8 cellular contexts compared by ENCODE assay signal in the genomic region with DNA sequence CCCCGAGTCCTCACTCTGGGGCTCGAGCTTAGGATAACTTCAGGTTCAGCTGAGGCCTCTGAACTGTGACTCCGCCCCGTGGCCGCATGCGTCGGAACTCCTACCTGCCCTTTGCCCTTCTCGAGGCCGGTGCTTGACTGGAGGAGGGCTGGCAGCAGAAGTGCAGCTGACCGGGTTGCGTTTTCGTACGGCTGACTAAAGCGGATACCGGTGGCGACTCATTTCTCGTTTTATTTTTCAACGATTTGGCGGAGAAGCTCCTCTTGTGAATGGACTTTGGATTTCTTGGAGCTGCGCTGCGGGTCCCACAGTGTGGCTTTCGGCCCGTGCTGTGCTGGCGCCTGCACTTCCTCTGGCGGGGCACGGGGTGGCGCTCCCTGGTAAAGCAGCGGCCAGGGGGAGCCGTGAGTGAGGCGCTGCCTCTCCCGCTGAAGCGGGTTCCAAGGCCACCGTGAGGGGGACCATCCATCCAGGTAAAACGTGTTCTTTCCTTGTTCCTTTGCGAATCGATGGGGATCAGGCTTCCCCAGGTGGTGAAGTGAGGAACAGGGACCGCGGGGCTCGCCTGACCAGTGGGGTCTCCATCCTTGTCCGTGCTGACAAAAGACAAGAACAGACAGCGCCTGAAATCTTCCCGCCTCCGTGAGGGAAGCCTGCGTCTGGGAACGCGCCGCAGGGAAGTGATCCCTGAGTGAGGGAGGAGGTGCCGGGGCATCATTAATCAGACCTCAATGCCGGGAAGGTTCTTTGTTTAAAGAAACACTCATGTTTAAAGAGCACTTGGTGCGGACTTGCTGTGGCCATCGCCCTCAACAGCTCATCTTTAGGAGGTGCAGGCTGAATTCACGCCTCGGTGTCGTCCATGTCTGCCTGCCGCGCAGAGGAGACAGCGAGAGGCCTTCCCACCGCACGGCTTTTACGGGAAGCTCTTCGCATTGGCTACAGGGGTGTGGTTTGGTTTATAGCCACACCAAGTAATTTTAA. TPM values are rescaled to one million over a fixed set of nuclear protein-coding genes. Genes with fewer than 3 reads are reported as not detected.
DNase-seq lines count a peak whose midpoint lies in the region; ATAC-seq and TF ChIP-seq lines count a peak whose summit lies in the region.

No MANE protein-coding gene starts in this region.

- H3K9me3 Mint-ChIP-seq in central memory CD8-positive, alpha-beta T cell = no peaks in the 10 kb centered on the region

- H3K36me3 Mint-ChIP-seq in central memory CD8-positive, alpha-beta T cell (ENCODE audit: insufficient read depth) = peaks cover 4% of the 10 kb centered on the region

- H3K27ac Mint-ChIP-seq in central memory CD8-positive, alpha-beta T cell (ENCODE audit: low read depth) = no peak overlapping the region

- H3K4me1 Mint-ChIP-seq in central memory CD8-positive, alpha-beta T cell = peaks cover 19% of the 10 kb centered on the region

- H3K27me3 Mint-ChIP-seq in central memory CD8-positive, alpha-beta T cell = peaks cover 45% of the 10 kb centered on the region

- DNase-seq in ACHN (peak; percentile 65), NCI-H2196 treated with DMSO at 0.1 percent for 48 hours (lab: John Stamatoyannopoulos, UW; ENCODE audit: unreplicated experiment) (peak; percentile 54), kidney epithelial cell (ENCODE audit: low read depth) (no peak)
- peak; percentile 48 for DNase-seq in activated CD4-positive, CD25-positive, alpha-beta regulatory T cell treated with anti-CD3 and anti-CD28 coated beads, Interleukin-2, amount 50 U/mL, for 16 hours (ENCODE audit: low read depth, low spot score)
- DNase-seq in central memory CD8-positive, alpha-beta T cell (ENCODE audit: low spot score in 2 of 2) = peak; percentile 53 to 63
- DNase-seq in stimulated activated CD4-positive, alpha-beta T cell treated with anti-CD3 and anti-CD28 coated beads, Interleukin-15, amount 100 ng/mL, for 48 hours (ENCODE audit: low read depth in 2 of 2) = peak; percentile 58 to 69

- no peaks in the 10 kb centered on the region for H3K36me3 ChIP-seq in kidney epithelial cell (ENCODE audit: control insufficient read depth, insufficient read depth, low read length)

- peaks cover 6% of the 10 kb centered on the region for H3K27me3 ChIP-seq in kidney epithelial cell (ENCODE audit: control insufficient read depth, insufficient read depth, low read length)

- ATAC-seq in GM18868 (IDR thresholded peaks at IDR 0.05; ENCODE audit: unreplicated experiment) (peak; percentile 98), HG03135 (IDR thresholded peaks at IDR 0.05; ENCODE audit: unreplicated experiment) (peak; percentile 97)
- ATAC-seq in central memory CD8-positive, alpha-beta T cell (replicated peaks; ENCODE audit: extremely low read depth, poor library complexity, severe bottlenecking) = peak; percentile 93

- H3K4me3 Mint-ChIP-seq in central memory CD8-positive, alpha-beta T cell = peak overlapping the region; percentile 79

- TF ChIP-seq CTCF in kidney epithelial cell (IDR thresholded peaks at IDR 0.05; ENCODE audit: insufficient read depth, low read length, poor library complexity, severe bottlenecking) = peak; percentile 99

- in situ Hi-C loops in ACHN (cut with HindIII; ENCODE audit: low pct_ligation_motif_present, low pct_unique_long_range_greater_than_20kb, low sequenced_read_pairs) = no loop called here

- H3K4me3 ChIP-seq in kidney epithelial cell (ENCODE audit: low read depth, low read length) = peak overlapping the region; percentile 32

RNA-seq across cellular contexts. Expression of gene ERMARD, which starts 38.8 kb away (rescaled TPM):
- 20.3 and 34.2 TPM in 2 replicates for total RNA-seq in kidney epithelial cell

RNA-seq across cellular contexts. Expression of gene DYNLT2, which starts 38.9 kb away (rescaled TPM):
- 1.3 and 1.4 TPM in 2 replicates for total RNA-seq in kidney epithelial cell
